Comparison of ENCODE assay signal across 1 cellular context in genomic region chr3:158642005-158642404, GRCh38.
TF ChIP-seq lines count a peak whose summit lies in the region.

No MANE protein-coding gene starts in this region.

TF ChIP-seq in K562, 482 proteins besides CTCF, POLR2A, EP300 and RAD21 (continued from another document):
- TF ChIP-seq CUX1 (CRISPR knock-in tag; IDR thresholded peaks at IDR 0.05) (no peak), TCF15 (CRISPR knock-in tag; IDR thresholded peaks at IDR 0.05) (no peak), CEBPG (CRISPR knock-in tag; IDR thresholded peaks at IDR 0.05) (no peak), CEBPG (tag; conservative IDR thresholded peaks at IDR 0.05 in 1 of 2, IDR thresholded peaks at IDR 0.05 in 1 of 2) (no peak), NFXL1 (CRISPR knock-in tag; IDR thresholded peaks at IDR 0.05) (no peak), GTF2E2 (tag; IDR thresholded peaks at IDR 0.05) (no peak), SRSF9 (IDR thresholded peaks at IDR 0.05; ENCODE audit: borderline replicate concordance, low read depth, low read length) (no peak), CBX3 (IDR thresholded peaks at IDR 0.05; ENCODE audit: borderline replicate concordance in 1 of 2, low read length in 2 of 2) (peak in 1 of 2 experiments; percentile 48; a peak in 1 of 3 replicates), ESRRA (IDR thresholded peaks at IDR 0.05; ENCODE audit: borderline replicate concordance, low read depth) (no peak), TFAM (CRISPR knock-in tag; conservative IDR thresholded peaks at IDR 0.05) (no peak), PTRF (tag; IDR thresholded peaks at IDR 0.05) (no peak), ZBTB43 (CRISPR knock-in tag; IDR thresholded peaks at IDR 0.05) (no peak), ZNF175 (CRISPR knock-in tag; IDR thresholded peaks at IDR 0.05; ENCODE audit: low read depth) (no peak), DLX4 (CRISPR knock-in tag; IDR thresholded peaks at IDR 0.05) (no peak), FOXP1 (CRISPR knock-in tag; IDR thresholded peaks at IDR 0.05) (no peak), DPF2 (IDR thresholded peaks at IDR 0.05) (peak; percentile 82), HEY1 (CRISPR knock-in tag; IDR thresholded peaks at IDR 0.05; ENCODE audit: borderline replicate concordance) (no peak), ZNF79 (CRISPR knock-in tag; IDR thresholded peaks at IDR 0.05; ENCODE audit: low read depth) (no peak), TRIM28 (IDR thresholded peaks at IDR 0.05) (peak; percentile 77; the same call in 1 of the 2 replicates), POLR2G (IDR thresholded peaks at IDR 0.05; ENCODE audit: low read depth, low read length) (no peak), MEIS2 (IDR thresholded peaks at IDR 0.05; ENCODE audit: partially characterized antibody) (peak; percentile 98), PKNOX1 (IDR thresholded peaks at IDR 0.05) (peak; percentile 91), ESRRB (CRISPR knock-in tag; IDR thresholded peaks at IDR 0.05; ENCODE audit: borderline replicate concordance) (no peak), TOE1 (IDR thresholded peaks at IDR 0.05; ENCODE audit: borderline replicate concordance) (no peak), TOE1 (CRISPR knock-in tag; IDR thresholded peaks at IDR 0.05; ENCODE audit: borderline replicate concordance, low read depth) (no peak), KDM1A (IDR thresholded peaks at IDR 0.05) (peak in 1 of 2 experiments; percentile 52; a peak in 2 of 4 replicates), KLF6 (CRISPR knock-in tag; IDR thresholded peaks at IDR 0.05; ENCODE audit: borderline replicate concordance) (no peak), TRIM24 (IDR thresholded peaks at IDR 0.05) (peak; percentile 66 to 73), DMBX1 (CRISPR knock-in tag; IDR thresholded peaks at IDR 0.05; ENCODE audit: borderline replicate concordance) (no peak), SIX5 (IDR thresholded peaks at IDR 0.05; ENCODE audit: borderline replicate concordance in 1 of 2, insufficient read depth in 1 of 2, low read depth in 1 of 2, low read length in 2 of 2) (no peak), LEF1 (IDR thresholded peaks at IDR 0.05) (peak; percentile 62; the same call in 1 of the 2 replicates), BRF1 (IDR thresholded peaks at IDR 0.05; ENCODE audit: borderline replicate concordance, extremely low read depth, insufficient read length) (no peak), HNRNPUL1 (IDR thresholded peaks at IDR 0.05; ENCODE audit: low read length) (no peak), ZNF778 (CRISPR knock-in tag; IDR thresholded peaks at IDR 0.05) (no peak)
- TF ChIP-seq, protein P1, sequence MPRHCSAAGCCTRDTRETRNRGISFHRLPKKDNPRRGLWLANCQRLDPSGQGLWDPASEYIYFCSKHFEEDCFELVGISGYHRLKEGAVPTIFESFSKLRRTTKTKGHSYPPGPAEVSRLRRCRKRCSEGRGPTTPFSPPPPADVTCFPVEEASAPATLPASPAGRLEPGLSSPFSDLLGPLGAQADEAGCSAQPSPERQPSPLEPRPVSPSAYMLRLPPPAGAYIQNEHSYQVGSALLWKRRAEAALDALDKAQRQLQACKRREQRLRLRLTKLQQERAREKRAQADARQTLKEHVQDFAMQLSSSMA (CRISPR knock-in tag; IDR thresholded peaks at IDR 0.05) = no peak
- TF ChIP-seq, protein P2, sequence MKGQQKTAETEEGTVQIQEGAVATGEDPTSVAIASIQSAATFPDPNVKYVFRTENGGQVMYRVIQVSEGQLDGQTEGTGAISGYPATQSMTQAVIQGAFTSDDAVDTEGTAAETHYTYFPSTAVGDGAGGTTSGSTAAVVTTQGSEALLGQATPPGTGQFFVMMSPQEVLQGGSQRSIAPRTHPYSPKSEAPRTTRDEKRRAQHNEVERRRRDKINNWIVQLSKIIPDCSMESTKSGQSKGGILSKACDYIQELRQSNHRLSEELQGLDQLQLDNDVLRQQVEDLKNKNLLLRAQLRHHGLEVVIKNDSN (CRISPR knock-in tag; IDR thresholded peaks at IDR 0.05) = no peak
- TF ChIP-seq, protein P3, sequence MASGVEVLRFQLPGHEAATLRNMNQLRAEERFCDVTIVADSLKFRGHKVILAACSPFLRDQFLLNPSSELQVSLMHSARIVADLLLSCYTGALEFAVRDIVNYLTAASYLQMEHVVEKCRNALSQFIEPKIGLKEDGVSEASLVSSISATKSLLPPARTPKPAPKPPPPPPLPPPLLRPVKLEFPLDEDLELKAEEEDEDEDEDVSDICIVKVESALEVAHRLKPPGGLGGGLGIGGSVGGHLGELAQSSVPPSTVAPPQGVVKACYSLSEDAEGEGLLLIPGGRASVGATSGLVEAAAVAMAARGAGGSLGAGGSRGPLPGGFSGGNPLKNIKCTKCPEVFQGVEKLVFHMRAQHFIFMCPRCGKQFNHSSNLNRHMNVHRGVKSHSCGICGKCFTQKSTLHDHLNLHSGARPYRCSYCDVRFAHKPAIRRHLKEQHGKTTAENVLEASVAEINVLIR (CRISPR knock-in tag; IDR thresholded peaks at IDR 0.05) = no peak
- TF ChIP-seq, protein P4, sequence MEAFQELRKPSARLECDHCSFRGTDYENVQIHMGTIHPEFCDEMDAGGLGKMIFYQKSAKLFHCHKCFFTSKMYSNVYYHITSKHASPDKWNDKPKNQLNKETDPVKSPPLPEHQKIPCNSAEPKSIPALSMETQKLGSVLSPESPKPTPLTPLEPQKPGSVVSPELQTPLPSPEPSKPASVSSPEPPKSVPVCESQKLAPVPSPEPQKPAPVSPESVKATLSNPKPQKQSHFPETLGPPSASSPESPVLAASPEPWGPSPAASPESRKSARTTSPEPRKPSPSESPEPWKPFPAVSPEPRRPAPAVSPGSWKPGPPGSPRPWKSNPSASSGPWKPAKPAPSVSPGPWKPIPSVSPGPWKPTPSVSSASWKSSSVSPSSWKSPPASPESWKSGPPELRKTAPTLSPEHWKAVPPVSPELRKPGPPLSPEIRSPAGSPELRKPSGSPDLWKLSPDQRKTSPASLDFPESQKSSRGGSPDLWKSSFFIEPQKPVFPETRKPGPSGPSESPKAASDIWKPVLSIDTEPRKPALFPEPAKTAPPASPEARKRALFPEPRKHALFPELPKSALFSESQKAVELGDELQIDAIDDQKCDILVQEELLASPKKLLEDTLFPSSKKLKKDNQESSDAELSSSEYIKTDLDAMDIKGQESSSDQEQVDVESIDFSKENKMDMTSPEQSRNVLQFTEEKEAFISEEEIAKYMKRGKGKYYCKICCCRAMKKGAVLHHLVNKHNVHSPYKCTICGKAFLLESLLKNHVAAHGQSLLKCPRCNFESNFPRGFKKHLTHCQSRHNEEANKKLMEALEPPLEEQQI (IDR thresholded peaks at IDR 0.05) = 0 out of 2 replicates have a peak, but pooled peaks have one; percentile 55
- TF ChIP-seq, protein P5, sequence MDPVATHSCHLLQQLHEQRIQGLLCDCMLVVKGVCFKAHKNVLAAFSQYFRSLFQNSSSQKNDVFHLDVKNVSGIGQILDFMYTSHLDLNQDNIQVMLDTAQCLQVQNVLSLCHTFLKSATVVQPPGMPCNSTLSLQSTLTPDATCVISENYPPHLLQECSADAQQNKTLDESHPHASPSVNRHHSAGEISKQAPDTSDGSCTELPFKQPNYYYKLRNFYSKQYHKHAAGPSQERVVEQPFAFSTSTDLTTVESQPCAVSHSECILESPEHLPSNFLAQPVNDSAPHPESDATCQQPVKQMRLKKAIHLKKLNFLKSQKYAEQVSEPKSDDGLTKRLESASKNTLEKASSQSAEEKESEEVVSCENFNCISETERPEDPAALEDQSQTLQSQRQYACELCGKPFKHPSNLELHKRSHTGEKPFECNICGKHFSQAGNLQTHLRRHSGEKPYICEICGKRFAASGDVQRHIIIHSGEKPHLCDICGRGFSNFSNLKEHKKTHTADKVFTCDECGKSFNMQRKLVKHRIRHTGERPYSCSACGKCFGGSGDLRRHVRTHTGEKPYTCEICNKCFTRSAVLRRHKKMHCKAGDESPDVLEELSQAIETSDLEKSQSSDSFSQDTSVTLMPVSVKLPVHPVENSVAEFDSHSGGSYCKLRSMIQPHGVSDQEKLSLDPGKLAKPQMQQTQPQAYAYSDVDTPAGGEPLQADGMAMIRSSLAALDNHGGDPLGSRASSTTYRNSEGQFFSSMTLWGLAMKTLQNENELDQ (CRISPR knock-in tag; IDR thresholded peaks at IDR 0.05; ENCODE audit: borderline replicate concordance) = no peak
